ENCODE assay signal across 35 cellular contexts in genomic region chr17:74536890-74537289, GRCh38. TPM values are rescaled to one million over a fixed set of nuclear protein-coding genes. Genes with fewer than 3 reads are reported as not detected.
"Had no signal": no experiment of that assay in that cellular context is flagged by ENCODE, and none has a peak within 500 bp of the region (broad histone marks: within the 10 kb centered on the region; RNA-seq: fewer than 3 reads in every experiment).

No MANE protein-coding gene starts in this region.

- H3K9me3 ChIP-seq: colonic mucosa, left lung, lower lobe of right lung, mucosa of descending colon had no signal

- H3K4me3 Mint-ChIP-seq: dendritic cell treated with granulocyte-macrophage colony-stimulating factor and Interleukin-4, amounts not matched to agents 40 ng/mL and 50 ng/mL, for 4 days; effector memory CD8-positive, alpha-beta T cell; endodermal cell; mesothelial cell of epicardium; naive B cell had no signal

- H3K27me3 ChIP-seq: colonic mucosa had no signal

- H3K27ac ChIP-seq: colonic mucosa, epithelial cell of prostate, esophagus squamous epithelium, gastrocnemius medialis, heart right ventricle, left lung, lower lobe of right lung had no signal

- ATAC-seq: effector memory CD8-positive, alpha-beta T cell; esophagus mucosa; gastrocnemius medialis; heart right ventricle; left cardiac atrium; left lung; left ventricle myocardium superior; lower lobe of right lung; mucosa of descending colon had no signal

- H3K9me3 Mint-ChIP-seq: dendritic cell treated with granulocyte-macrophage colony-stimulating factor and Interleukin-4, amounts not matched to agents 40 ng/mL and 50 ng/mL, for 4 days; effector memory CD8-positive, alpha-beta T cell; naive B cell had no signal

- H3K4me1 Mint-ChIP-seq: endodermal cell, mesothelial cell of epicardium had no signal

- H3K36me3 Mint-ChIP-seq: mesothelial cell of epicardium, naive B cell had no signal

- H3K4me3 ChIP-seq: colonic mucosa, esophagus squamous epithelium, gastrocnemius medialis, heart right ventricle, left lung, lower lobe of right lung, mucosa of descending colon had no signal

- DNase-seq: colonic mucosa; cortex of kidney; effector CD8-positive, alpha-beta T cell; effector memory CD8-positive, alpha-beta T cell; endodermal cell; erythroblast; esophagus squamous epithelium; foreskin fibroblast; foreskin melanocyte; gastrocnemius medialis; glutamatergic neuron; head of caudate nucleus; heart right ventricle; hippocampal formation; left cardiac atrium; left lung; left ventricle myocardium superior; lower lobe of right lung; mesenchymal stem cell; mucosa of descending colon; naive B cell had no signal

- FAIRE-seq: endometrium, islet of Langerhans, keratinocyte had no signal

- H3K36me3 ChIP-seq: colonic mucosa, esophagus squamous epithelium, gastrocnemius medialis, heart right ventricle, left lung, lower lobe of right lung had no signal

- H3K27ac Mint-ChIP-seq: dendritic cell treated with granulocyte-macrophage colony-stimulating factor and Interleukin-4, amounts not matched to agents 40 ng/mL and 50 ng/mL, for 4 days; effector memory CD8-positive, alpha-beta T cell; endodermal cell; mesothelial cell of epicardium had no signal

- H3K4me1 ChIP-seq: colonic mucosa, esophagus squamous epithelium, gastrocnemius medialis, lower lobe of right lung had no signal

RNA-seq across cellular contexts. Expression of gene CD300LB, which starts 5.6 kb away (rescaled TPM):
- total RNA-seq: dermis microvascular lymphatic vessel endothelial cell, endodermal cell, esophagus mucosa, glomerular endothelial cell, kidney epithelial cell, lung microvascular endothelial cell, mesothelial cell of epicardium, myocyte had no signal
- polyA plus RNA-seq: keratinocyte had no signal

RNA-seq across cellular contexts. Expression of gene CD300C, which starts 9.0 kb away (rescaled TPM):
- total RNA-seq: dermis microvascular lymphatic vessel endothelial cell, endodermal cell, glomerular endothelial cell, kidney epithelial cell, lung microvascular endothelial cell, mesothelial cell of epicardium, myocyte had no signal
- polyA plus RNA-seq: keratinocyte had no signal

RNA-seq across cellular contexts. Expression of gene CD300H, which starts 30.4 kb away (rescaled TPM):
- total RNA-seq: dermis microvascular lymphatic vessel endothelial cell, endodermal cell, esophagus mucosa, esophagus squamous epithelium, gastrocnemius medialis, glomerular endothelial cell, kidney epithelial cell, left cardiac atrium, left ventricle myocardium superior, lower leg skin, lung microvascular endothelial cell, mesenteric fat pad, mesothelial cell of epicardium, mucosa of descending colon, myocyte had no signal
- polyA plus RNA-seq: heart right ventricle, keratinocyte had no signal

RNA-seq across cellular contexts. Expression of gene CD300LD, which starts 55.2 kb away (rescaled TPM):
- total RNA-seq: colonic mucosa, dermis microvascular lymphatic vessel endothelial cell, endodermal cell, esophagus mucosa, esophagus squamous epithelium, gastrocnemius medialis, glomerular endothelial cell, heart right ventricle, kidney epithelial cell, left cardiac atrium, left ventricle myocardium superior, lower leg skin, lower lobe of right lung, lung microvascular endothelial cell, mesenteric fat pad, mesothelial cell of epicardium, mucosa of descending colon, myocyte had no signal
- polyA plus RNA-seq: heart right ventricle, keratinocyte had no signal
